15 cellular contexts compared by ENCODE assay signal in genomic region chr7:18497800-18498199, GRCh38. TPM values are rescaled to one million over a fixed set of nuclear protein-coding genes. Genes with fewer than 3 reads are reported as not detected.
DNase-seq lines count a peak whose midpoint lies in the region; ATAC-seq and TF ChIP-seq lines count a peak whose summit lies in the region.
"Had no signal": no experiment of that assay in that cellular context is flagged by ENCODE, and none has a peak within 500 bp of the region (broad histone marks: within the 10 kb centered on the region; RNA-seq: fewer than 3 reads in every experiment).

No MANE protein-coding gene starts in this region.

- H3K36me3 ChIP-seq in heart left ventricle (no peaks in the 10 kb centered on the region), Karpas-422 (ENCODE audit: insufficient read depth, low read length) (no peaks in the 10 kb centered on the region), iPS-18a (ENCODE audit: control insufficient read depth, low read depth, low read length) (no peaks in the 10 kb centered on the region), right lobe of liver (no peaks in the 10 kb centered on the region), SJCRH30 (no peaks in the 10 kb centered on the region)
- H3K36me3 ChIP-seq: SJSA1 had no signal

- H3K4me1 ChIP-seq in heart left ventricle (peaks cover 0 to 58% (median 19%) of the 10 kb centered on the region in 12 donors), Karpas-422 (ENCODE audit: low read length) (peaks cover 44% of the 10 kb centered on the region), iPS-18a (ENCODE audit: control insufficient read depth, low read depth, low read length) (peaks cover 41% of the 10 kb centered on the region), right lobe of liver (no peaks in the 10 kb centered on the region), SJCRH30 (peaks cover 5% of the 10 kb centered on the region; the same call in 1 of the 2 replicates)

- no peaks in the 10 kb centered on the region for H3K27me3 ChIP-seq in heart left ventricle
- no peaks in the 10 kb centered on the region for H3K27me3 ChIP-seq in Karpas-422 (ENCODE audit: low read length)
- no peaks in the 10 kb centered on the region for H3K27me3 ChIP-seq in iPS-18a (ENCODE audit: control insufficient read depth, insufficient read depth, low read length)
- H3K27me3 ChIP-seq in right lobe of liver: no peaks in the 10 kb centered on the region
- no peaks in the 10 kb centered on the region for H3K27me3 ChIP-seq in SJCRH30
- H3K27me3 ChIP-seq: SJSA1 had no signal

- no peaks in the 10 kb centered on the region for H3K9me2 ChIP-seq in Karpas-422 (replicated peaks; ENCODE audit: insufficient read depth, low read length)

- peak overlapping the region in 9 of 12 donors; percentile 46 to 65 (median 59) for H3K4me3 ChIP-seq in heart left ventricle
- peak overlapping the region; percentile 68; the same call in 1 of the 2 replicates for H3K4me3 ChIP-seq in Karpas-422 (ENCODE audit: low read length)
- H3K4me3 ChIP-seq in iPS-18a (ENCODE audit: low read length): peak overlapping the region; percentile 84
- H3K4me3 ChIP-seq in right lobe of liver: no peak overlapping the region
- H3K4me3 ChIP-seq in SJCRH30: no peak overlapping the region
- H3K4me3 ChIP-seq: GM23248, SJSA1 had no signal

- H3K27ac ChIP-seq in heart left ventricle (peak overlapping the region in 6 of 12 donors; percentile 75 to 90 (median 84)), Karpas-422 (ENCODE audit: low read length) (no peak overlapping the region), iPS-18a (ENCODE audit: low read length) (no peak overlapping the region), right lobe of liver (no peak overlapping the region), SJCRH30 (no peak overlapping the region)
- H3K27ac ChIP-seq: GM23248, SJSA1 had no signal

- no peak overlapping the region for H2AFZ ChIP-seq in Karpas-422 (ENCODE audit: low read length)
- H2AFZ ChIP-seq: GM23248 had no signal

- H3K9me3 ChIP-seq in heart left ventricle: no peaks in the 10 kb centered on the region
- H3K9me3 ChIP-seq in Karpas-422 (ENCODE audit: low read length): no peaks in the 10 kb centered on the region
- H3K9me3 ChIP-seq in iPS-18a (ENCODE audit: control insufficient read depth, low read depth, low read length): no peaks in the 10 kb centered on the region
- H3K9me3 ChIP-seq in right lobe of liver: no peaks in the 10 kb centered on the region
- H3K9me3 ChIP-seq in SJCRH30 (replicated peaks): no peaks in the 10 kb centered on the region
- H3K9me3 ChIP-seq: SJSA1 had no signal

- no peak for ATAC-seq in heart left ventricle
- no peak for ATAC-seq in Right ventricle myocardium inferior
- ATAC-seq in GM21390 (IDR thresholded peaks at IDR 0.05; ENCODE audit: unreplicated experiment): no peak
- ATAC-seq in right lobe of liver: no peak
- ATAC-seq: left lobe of liver had no signal

- H3K9ac ChIP-seq in Karpas-422 (ENCODE audit: low read length) (no peak overlapping the region), iPS-18a (ENCODE audit: low read length) (no peak overlapping the region)
- H3K9ac ChIP-seq: GM23248 had no signal

- no peaks in the 10 kb centered on the region for H3K79me2 ChIP-seq in Karpas-422 (ENCODE audit: low read length)

- peak overlapping the region; percentile 91 for H3K4me2 ChIP-seq in Karpas-422 (ENCODE audit: low read depth, low read length, poor library complexity, severe bottlenecking)

- DNase-seq in heart left ventricle: no peak
- no peak for DNase-seq in Right ventricle myocardium inferior (ENCODE audit: missing footprints)
- DNase-seq in Karpas-422: peak; percentile 26
- peak; percentile 69 for DNase-seq in superior temporal gyrus (ENCODE audit: extremely low spot score)
- DNase-seq in right lobe of liver: no peak
- no peak for DNase-seq in SJCRH30
- DNase-seq: activated naive CD4-positive, alpha-beta T cell treated with anti-CD3 and anti-CD28 coated beads, Interleukin-2, amount 50 U/mL, for 16 hours; GM23248; head of caudate nucleus; NCI-H2029 treated with DMSO at 0.1 percent for 48 hours; NK-92 treated with Interleukin-12 subunit alpha and Interleukin-12 subunit beta, amount 100 ng/mL, for 24 hours had no signal

- TF ChIP-seq POLR2A in heart left ventricle (IDR thresholded peaks at IDR 0.05) (no peak), right lobe of liver (IDR thresholded peaks at IDR 0.05) (no peak)

- TF ChIP-seq CTCF in heart left ventricle (IDR thresholded peaks at IDR 0.05) (no peak), right lobe of liver (IDR thresholded peaks at IDR 0.05) (no peak)

- intact Hi-C loops in heart left ventricle (cut with DNase I): loop anchor here in 8 of 10 donors (5.0 to 10.0 kb wide), 12 partner anchors 47 to 167 kb away; no protein-coding TSS in a partner anchor
- intact Hi-C loops in Right ventricle myocardium inferior (cut with DNase I): loop anchor here (5.0 kb wide), 4 partner anchors 45 to 140 kb away; no protein-coding TSS in a partner anchor
- intact Hi-C loops in right lobe of liver (cut with DNase I): no loop called here

- H4K20me1 ChIP-seq in Karpas-422 (ENCODE audit: insufficient read depth, low read depth, low read length): no peaks in the 10 kb centered on the region

RNA-seq across cellular contexts. Expression of gene HDAC9, which starts 2.3 kb away (rescaled TPM):
- total RNA-seq in heart left ventricle (10 to 100 TPM; 20.0 to 62.9 (median 40.3) TPM), Right ventricle myocardium inferior (25.3 TPM), right lobe of liver (1 to 10 TPM; 1.0 to 4.1 (median 2.5) TPM)
- 1 to 10 TPM; 4.8 to 6.6 TPM for polyA plus RNA-seq in heart left ventricle
- 1.7 and 5.2 TPM in 2 replicates for total RNA-seq in Karpas-422 (2014; rRNA removed; shearing (Covaris generic); ENCODE audit: low replicate concordance)
- 1.4 and 2.5 TPM in 2 replicates for total RNA-seq in SJCRH30 (2014; rRNA removed; shearing (Covaris generic))

Comparison
In these comparisons a context has a peak if more than half of its experiments do, and no peak if none do; other contexts are left out.
1. DNase-seq: peak in Karpas-422 (single experiment) and superior temporal gyrus (single experiment); none in heart left ventricle (0 of 5), Right ventricle myocardium inferior (single experiment), right lobe of liver (0 of 3) and SJCRH30 (0 of 2).
2. H3K4me3 ChIP-seq: peak in heart left ventricle (9 of 12), Karpas-422 (single experiment) and iPS-18a (single experiment); none in right lobe of liver (0 of 3) and SJCRH30 (single experiment).
3. intact Hi-C loops: an anchor here in heart left ventricle (5.0 to 10.0 kb wide) and Right ventricle myocardium inferior (5.0 kb wide); none called in right lobe of liver.